ENCODE assay signal across 12 cellular contexts in the genomic region with DNA sequence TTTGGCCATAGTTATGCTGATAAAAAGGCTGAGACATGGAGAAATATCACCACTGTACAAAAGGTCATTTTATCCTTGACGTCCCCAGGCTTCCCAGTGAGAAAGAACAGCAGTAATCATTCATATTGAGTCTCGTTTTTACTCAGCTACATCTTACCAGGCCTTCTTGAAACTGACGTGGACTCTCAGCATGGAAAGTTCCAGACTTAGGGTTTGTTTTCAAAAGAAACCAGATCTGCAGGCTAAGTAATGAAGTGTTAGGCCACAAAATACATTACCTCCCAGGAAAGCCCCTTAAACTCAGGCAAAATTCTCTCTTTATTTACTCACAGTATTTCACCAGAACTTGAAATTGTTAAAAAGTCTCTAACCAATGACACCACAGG.
DNase-seq lines count a peak whose midpoint lies in the region; ATAC-seq, FAIRE-seq and TF ChIP-seq lines count a peak whose summit lies in the region.
"Had no signal": no experiment of that assay in that cellular context is flagged by ENCODE, and none has a peak within 500 bp of the region (broad histone marks: within the 10 kb centered on the region; RNA-seq: fewer than 3 reads in every experiment).

No MANE protein-coding gene starts in this region.

- no peak for TF ChIP-seq POLR2A in H1 (IDR thresholded peaks at IDR 0.05; ENCODE audit: control extremely low read depth in 1 of 2, low read depth in 2 of 2, low read length in 2 of 2)

- TF ChIP-seq CTCF in activated CD8-positive, alpha-beta T cell treated with anti-CD3 and anti-CD28 coated beads for 36 hours (IDR thresholded peaks at IDR 0.05): no peak
- TF ChIP-seq CTCF in H1 (IDR thresholded peaks at IDR 0.05; ENCODE audit: control extremely low read depth in 1 of 3, insufficient read depth in 1 of 3, low read depth in 1 of 3, low read length in 3 of 3): no peak

- H2AFZ ChIP-seq in H1 (ENCODE audit: low read length): no peak overlapping the region

- H3K27ac Mint-ChIP-seq in activated CD8-positive, alpha-beta T cell treated with anti-CD3 and anti-CD28 coated beads for 36 hours: peak overlapping the region; percentile 96
- no peak overlapping the region for H3K27ac Mint-ChIP-seq in activated CD8-positive, alpha-beta T cell treated with anti-CD3 and anti-CD28 coated beads, Interleukin-2, amount 10 ng/mL, durations not matched to agents 7 days and 5 days

- peaks cover 0 to 14% (median 5%) of the 10 kb centered on the region in 4 experiments; a peak in 6 of 7 replicates for H3K4me1 ChIP-seq in H1 (replicated peaks in 1 of 4; ENCODE audit: control insufficient read depth in 3 of 4, insufficient read depth in 4 of 4, low read length in 3 of 4)
- H3K4me1 ChIP-seq: prostate gland had no signal

- H3K79me1 ChIP-seq in H1 (ENCODE audit: low read depth, low read length): no peaks in the 10 kb centered on the region

- H2BK5ac ChIP-seq in H1 (ENCODE audit: low read depth, low read length): 0 out of 2 replicates have a peak overlapping the region, but pooled peaks have one; percentile 36

- no peak for TF ChIP-seq RAD21 in H1 (IDR thresholded peaks at IDR 0.05 in 1 of 2, conservative IDR thresholded peaks at IDR 0.05 in 1 of 2; ENCODE audit: low read depth in 2 of 2, low read length in 2 of 2)

- no peak overlapping the region for H4K91ac ChIP-seq in H1 (replicated peaks; ENCODE audit: insufficient read length, low read length)

- H3K36me3 Mint-ChIP-seq in activated CD8-positive, alpha-beta T cell treated with anti-CD3 and anti-CD28 coated beads for 36 hours (ENCODE audit: low read depth): no peaks in the 10 kb centered on the region
- H3K36me3 Mint-ChIP-seq in activated CD8-positive, alpha-beta T cell treated with anti-CD3 and anti-CD28 coated beads, Interleukin-2, amount 10 ng/mL, durations not matched to agents 7 days and 5 days (ENCODE audit: low read depth): peaks cover 4% of the 10 kb centered on the region

- no peak overlapping the region for H3K4me3 Mint-ChIP-seq in activated CD8-positive, alpha-beta T cell treated with anti-CD3 and anti-CD28 coated beads for 36 hours
- H3K4me3 Mint-ChIP-seq in activated CD8-positive, alpha-beta T cell treated with anti-CD3 and anti-CD28 coated beads, Interleukin-2, amount 10 ng/mL, durations not matched to agents 7 days and 5 days: no peak overlapping the region

- H3K9ac ChIP-seq in H1 (replicated peaks in 1 of 4; ENCODE audit: extremely low read depth in 1 of 4, low read depth in 3 of 4, low read length in 3 of 4): no peak overlapping the region

- POLR2A ChIA-PET in activated CD8-positive, alpha-beta T cell treated with anti-CD3 and anti-CD28 coated beads for 36 hours (lab: Charles Lee): interaction anchor here (1.0 to 5.3 kb wide), 5 partner anchors 16 to 139 kb away, joined by 3 to 50 read pairs (median 8); no protein-coding TSS in a partner anchor
- POLR2A ChIA-PET in activated CD8-positive, alpha-beta T cell treated with anti-CD3 and anti-CD28 coated beads, Interleukin-2, amount 10 ng/mL, durations not matched to agents 7 days and 5 days (lab: Charles Lee): no interaction called here
- POLR2A ChIA-PET in H1 (lab: Charles Lee; ENCODE audit: partially characterized antibody): no interaction called here

- H4K5ac ChIP-seq in H1 (ENCODE audit: insufficient read length, low read depth, low read length): no peak overlapping the region

- TF ChIP-seq EP300 in H1 (IDR thresholded peaks at IDR 0.05; ENCODE audit: borderline replicate concordance in 1 of 2, low read depth in 2 of 2, low read length in 2 of 2): no peak

- peaks cover 3% of the 10 kb centered on the region for H3K9me3 Mint-ChIP-seq in activated CD8-positive, alpha-beta T cell treated with anti-CD3 and anti-CD28 coated beads for 36 hours
- no peaks in the 10 kb centered on the region for H3K9me3 Mint-ChIP-seq in activated CD8-positive, alpha-beta T cell treated with anti-CD3 and anti-CD28 coated beads, Interleukin-2, amount 10 ng/mL, durations not matched to agents 7 days and 5 days (ENCODE audit: insufficient read depth)

- ATAC-seq in activated CD8-positive, alpha-beta T cell treated with anti-CD3 and anti-CD28 coated beads for 36 hours: peak; percentile 61
- ATAC-seq in activated CD8-positive, alpha-beta T cell treated with anti-CD3 and anti-CD28 coated beads, Interleukin-2, amount 10 ng/mL, durations not matched to agents 7 days and 5 days: no peak
- ATAC-seq in GM21447 (IDR thresholded peaks at IDR 0.05; ENCODE audit: unreplicated experiment) (peak; percentile 57), HG03196 (IDR thresholded peaks at IDR 0.05; ENCODE audit: unreplicated experiment) (peak; percentile 45)
- ATAC-seq: left cardiac atrium had no signal

- H3K79me2 ChIP-seq in H1 (ENCODE audit: control insufficient read depth in 1 of 2, insufficient read depth in 2 of 2, low read length in 2 of 2): no peaks in the 10 kb centered on the region

- peaks cover 0 to 5% (median 0%) of the 10 kb centered on the region in 4 experiments; a peak in 1 of 8 replicates for H3K36me3 ChIP-seq in H1 (ENCODE audit: control insufficient read depth in 2 of 4, insufficient read depth in 4 of 4, low read length in 3 of 4)
- H3K36me3 ChIP-seq: prostate gland had no signal

- no peak overlapping the region for H2BK120ac ChIP-seq in H1 (replicated peaks; ENCODE audit: low read depth, low read length)

- no peak overlapping the region for H3K14ac ChIP-seq in H1 (ENCODE audit: insufficient read length)

- no peak overlapping the region for H3K4ac ChIP-seq in H1 (replicated peaks; ENCODE audit: insufficient read length, low read depth, low read length)

- peaks cover 75% of the 10 kb centered on the region for H3K4me1 Mint-ChIP-seq in activated CD8-positive, alpha-beta T cell treated with anti-CD3 and anti-CD28 coated beads for 36 hours (ENCODE audit: low read depth)
- peaks cover 46% of the 10 kb centered on the region for H3K4me1 Mint-ChIP-seq in activated CD8-positive, alpha-beta T cell treated with anti-CD3 and anti-CD28 coated beads, Interleukin-2, amount 10 ng/mL, durations not matched to agents 7 days and 5 days (ENCODE audit: low read depth)

- H4K20me1 ChIP-seq in H1 (replicated peaks in 1 of 2; ENCODE audit: control insufficient read depth in 1 of 2, insufficient read depth in 2 of 2, low read length in 2 of 2): no peaks in the 10 kb centered on the region

- CTCF ChIA-PET in activated CD8-positive, alpha-beta T cell treated with anti-CD3 and anti-CD28 coated beads for 36 hours (lab: Charles Lee): no interaction called here
- CTCF ChIA-PET in activated CD8-positive, alpha-beta T cell treated with anti-CD3 and anti-CD28 coated beads, Interleukin-2, amount 10 ng/mL, durations not matched to agents 7 days and 5 days (lab: Charles Lee): interaction anchor here (1.8 kb wide), 1 partner anchor 30 kb away, joined by 3 read pairs; no protein-coding TSS in a partner anchor
- CTCF ChIA-PET in H1 (lab: Charles Lee; ENCODE audit: partially characterized antibody): interaction anchor here (2.3 kb wide), 1 partner anchor 12 kb away, joined by 12 read pairs; no protein-coding TSS in a partner anchor

- 78% methylated on average over 3 of the region's 3 CpGs; no CpG with 5 or more reads in 1 of the 2 experiments for WGBS in H1 (ENCODE audit: extremely low coverage in 1 of 2, insufficient coverage in 1 of 2, insufficient read length in 1 of 2, insufficient replicate concordance in 2 of 2, low coverage in 1 of 2, low lambda C conversion rate in 2 of 2, missing lambda C conversion rate in 1 of 2), 2 experiments

- no peak for FAIRE-seq in H1 (lab: Jason Lieb, UNC)

- no peak overlapping the region for H3K56ac ChIP-seq in H1 (replicated peaks; ENCODE audit: insufficient read length, low read depth, low read length)

- H3K18ac ChIP-seq in H1 (ENCODE audit: extremely low read depth, low read length): no peak overlapping the region

- no peak overlapping the region for H3K4me2 ChIP-seq in H1 (ENCODE audit: insufficient read depth in 1 of 2, low read depth in 2 of 2, low read length in 2 of 2)

- H2BK15ac ChIP-seq in H1 (ENCODE audit: low read length): no peak overlapping the region

- H3K9me3 ChIP-seq in H1 (ENCODE audit: insufficient read depth in 2 of 2, low read depth in 1 of 2, low read length in 1 of 2): no peaks in the 10 kb centered on the region
- H3K9me3 ChIP-seq: prostate gland had no signal

- 0 out of 2 replicates have a peak, but pooled peaks cover 2% of the 10 kb centered on the region for H3K23me2 ChIP-seq in H1 (ENCODE audit: low read depth, low read length)

- H2BK20ac ChIP-seq in H1 (ENCODE audit: low read length): no peak overlapping the region

- intact Hi-C loops in activated CD8-positive, alpha-beta T cell treated with anti-CD3 and anti-CD28 coated beads for 36 hours (cut with micrococcal nuclease): loop anchor here (5.0 kb wide), 3 partner anchors 142 to 372 kb away; partner anchors contain the start of gene JARID2

- H3K4me3 ChIP-seq in H1 (ENCODE audit: extremely low read depth in 1 of 4, insufficient read depth in 2 of 4, low read depth in 3 of 4, low read length in 4 of 4): no peak overlapping the region
- H3K4me3 ChIP-seq: prostate gland had no signal

- no peak overlapping the region for H4K8ac ChIP-seq in H1 (ENCODE audit: extremely low read depth, insufficient read depth, low read length)

- no peaks in the 10 kb centered on the region for H3K27me3 Mint-ChIP-seq in activated CD8-positive, alpha-beta T cell treated with anti-CD3 and anti-CD28 coated beads for 36 hours
- no peaks in the 10 kb centered on the region for H3K27me3 Mint-ChIP-seq in activated CD8-positive, alpha-beta T cell treated with anti-CD3 and anti-CD28 coated beads, Interleukin-2, amount 10 ng/mL, durations not matched to agents 7 days and 5 days (ENCODE audit: low read depth)

- H3K27ac ChIP-seq in H1 (ENCODE audit: low read depth, low read length): no peak overlapping the region
- H3K27ac ChIP-seq: prostate gland had no signal

- DNase-seq in activated CD8-positive, alpha-beta T cell treated with anti-CD3 and anti-CD28 coated beads for 36 hours: peak; percentile 70
- DNase-seq in activated CD8-positive, alpha-beta T cell treated with anti-CD3 and anti-CD28 coated beads, Interleukin-2, amount 10 ng/mL, durations not matched to agents 7 days and 5 days: no peak
- DNase-seq in H1 (ENCODE audit: low read depth in 1 of 2, low spot score in 2 of 2) (no peak), SIG-M5 treated with dmso at 0.1 percent for 504 hours (lab: John Stamatoyannopoulos, UW; ENCODE audit: unreplicated experiment) (no peak), foreskin melanocyte (no peak), EL (no peak)
- DNase-seq: ACHN, left cardiac atrium, NCI-H2081 had no signal

- H2AK5ac ChIP-seq in H1 (ENCODE audit: low read depth, low read length): no peak overlapping the region

- H3K23ac ChIP-seq in H1 (ENCODE audit: insufficient read length): no peak overlapping the region

- H2BK12ac ChIP-seq in H1 (ENCODE audit: low read depth, low read length): no peak overlapping the region

- H3K27me3 ChIP-seq in H1 (replicated peaks in 1 of 4; ENCODE audit: control insufficient read depth in 3 of 4, extremely low read depth in 1 of 4, insufficient read depth in 3 of 4, low read length in 3 of 4): no peaks in the 10 kb centered on the region

TF ChIP-seq in H1, 55 proteins besides CTCF, POLR2A, EP300 and RAD21 (continues in another document):
- TF ChIP-seq CEBPB (IDR thresholded peaks at IDR 0.05; ENCODE audit: low read depth, low read length): no peak
- TF ChIP-seq BCL11A (IDR thresholded peaks at IDR 0.05; ENCODE audit: low read depth in 2 of 2, low read length in 2 of 2): no peak
